Comparison of ENCODE assay signal across 8 cellular contexts in genomic region chr1:183915634-183916510, GRCh38.
A peak's percentile ranks its signal among the peaks of the same experiment; 100 is the strongest.
DNase-seq lines count a peak whose midpoint lies in the region; ATAC-seq, FAIRE-seq and TF ChIP-seq lines count a peak whose summit lies in the region.

No MANE protein-coding gene starts in this region.

- H3K27ac ChIP-seq in WERI-Rb-1 (no peak overlapping the region), breast epithelium (peak overlapping the region; percentile 46 to 67)

- peak; percentile 74 for TF ChIP-seq CTCF in GM12873 (IDR thresholded peaks at IDR 0.05; ENCODE audit: insufficient read depth, low read depth, low read length, missing control alignments)
- peak; percentile 64 for TF ChIP-seq CTCF in WERI-Rb-1 (IDR thresholded peaks at IDR 0.05; ENCODE audit: low read depth, low read length)
- peak; percentile 79 to 93 (median 90) for TF ChIP-seq CTCF in breast epithelium (IDR thresholded peaks at IDR 0.05)

- peak; percentile 55 for ATAC-seq in HG03025 (IDR thresholded peaks at IDR 0.05; ENCODE audit: low FRiP score, unreplicated experiment)
- ATAC-seq in HG03039 (IDR thresholded peaks at IDR 0.05; ENCODE audit: unreplicated experiment), result no peak

- DNase-seq in NCI-H2196 treated with DMSO at 0.1 percent for 48 hours (lab: John Stamatoyannopoulos, UW; ENCODE audit: unreplicated experiment) (peak; percentile 80), WERI-Rb-1 (peak; percentile 64), breast epithelium (ENCODE audit: low spot score in 2 of 2) (peak in 1 of 2 donors; percentile 50)
- DNase-seq in stimulated activated CD4-positive, alpha-beta T cell treated with anti-CD3 and anti-CD28 coated beads, Interleukin-12 subunit alpha, Interleukin-12 subunit beta, amount 100 ng/mL, for 4 hours, result peak; percentile 51

- H3K36me3 ChIP-seq in WERI-Rb-1 (peaks cover 5% of the 10 kb centered on the region; the same call in 1 of the 2 replicates), breast epithelium (peaks cover 5% of the 10 kb centered on the region)

- H3K9me3 ChIP-seq in WERI-Rb-1 (ENCODE audit: severe bottlenecking) (no peaks in the 10 kb centered on the region), breast epithelium (no peaks in the 10 kb centered on the region)

- H3K27me3 ChIP-seq in WERI-Rb-1 (ENCODE audit: insufficient read depth, low read depth, severe bottlenecking) (no peaks in the 10 kb centered on the region), breast epithelium (no peaks in the 10 kb centered on the region)

- intact Hi-C loops in breast epithelium (cut with DNase I; ENCODE audit: low total_unique reads), result loop anchor here (10.0 kb wide), 1 partner anchor 261 kb away; the partner anchor contains the start of gene APOBEC4

- FAIRE-seq in islet of Langerhans (lab: Jason Lieb, UNC), result peak; percentile 93

- H3K4me3 ChIP-seq in WERI-Rb-1 (ENCODE audit: low read depth, low read length) (no peak overlapping the region), breast epithelium (no peak overlapping the region)

- no peaks in the 10 kb centered on the region for H3K4me1 ChIP-seq in breast epithelium

- TF ChIP-seq POLR2A in breast epithelium (IDR thresholded peaks at IDR 0.05), result no peak
